ENCODE assay signal across 14 cellular contexts in the genomic region with DNA sequence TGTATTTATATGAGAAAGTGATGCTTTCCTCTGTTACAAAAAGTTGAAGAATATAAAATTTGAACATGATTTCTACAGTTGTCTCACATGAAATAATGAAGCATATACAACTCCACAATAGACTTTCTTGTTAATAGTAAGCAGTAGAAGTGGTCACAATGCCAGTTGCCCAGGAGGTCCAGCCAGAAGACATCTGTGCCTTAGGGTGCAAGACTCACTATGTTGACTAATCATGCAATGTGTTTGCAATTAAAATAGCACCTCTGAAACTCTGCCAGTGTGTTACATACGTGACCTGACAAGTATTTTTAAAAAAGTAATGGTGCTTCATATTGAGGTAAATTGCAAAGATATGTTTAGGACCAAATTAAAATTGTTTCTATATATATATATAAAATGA.
DNase-seq lines count a peak whose midpoint lies in the region; ATAC-seq and TF ChIP-seq lines count a peak whose summit lies in the region.
"Had no signal": no experiment of that assay in that cellular context is flagged by ENCODE, and none has a peak within 500 bp of the region (broad histone marks: within the 10 kb centered on the region; RNA-seq: fewer than 3 reads in every experiment).

No MANE protein-coding gene starts in this region.

- peaks cover 61% of the 10 kb centered on the region for H3K4me1 ChIP-seq in Karpas-422 (ENCODE audit: low read length)
- H3K4me1 ChIP-seq: BE2C had no signal

- no peaks in the 10 kb centered on the region for H3K79me2 ChIP-seq in Karpas-422 (ENCODE audit: low read length)
- no peaks in the 10 kb centered on the region for H3K79me2 ChIP-seq in SU-DHL-6 (ENCODE audit: insufficient read depth, low read length)

- H3K9ac ChIP-seq in Karpas-422 (ENCODE audit: low read length), result no peak overlapping the region
- no peak overlapping the region for H3K9ac ChIP-seq in SU-DHL-6 (ENCODE audit: low read length)

- ATAC-seq in HG03095 (IDR thresholded peaks at IDR 0.05; ENCODE audit: unreplicated experiment) (no peak), left lobe of liver (no peak)

- no peaks in the 10 kb centered on the region; the same call in 1 of the 2 replicates for H3F3A ChIP-seq in SU-DHL-6 (ENCODE audit: insufficient read depth)

- H3K9me3 ChIP-seq in Karpas-422 (ENCODE audit: low read length) (no peaks in the 10 kb centered on the region), SU-DHL-6 (ENCODE audit: insufficient read depth, low read length) (peaks cover 9% of the 10 kb centered on the region; the same call in 1 of the 2 replicates)
- H3K9me3 ChIP-seq: BE2C had no signal

- no peaks in the 10 kb centered on the region for H3K27me3 ChIP-seq in Karpas-422 (ENCODE audit: low read length)
- no peaks in the 10 kb centered on the region for H3K27me3 ChIP-seq in SU-DHL-6 (ENCODE audit: low read length)
- H3K27me3 ChIP-seq: BE2C had no signal

- no peaks in the 10 kb centered on the region for H4K20me1 ChIP-seq in Karpas-422 (ENCODE audit: insufficient read depth, low read depth, low read length)
- H4K20me1 ChIP-seq in SU-DHL-6 (ENCODE audit: low read depth, low read length), result no peaks in the 10 kb centered on the region

- no peak for TF ChIP-seq CTCF in SU-DHL-6 (IDR thresholded peaks at IDR 0.05; ENCODE audit: insufficient read depth, low read length, poor library complexity, severe bottlenecking)
- no peak for TF ChIP-seq CTCF in fibroblast of mammary gland (conservative IDR thresholded peaks at IDR 0.05; ENCODE audit: control insufficient read depth, insufficient read depth, low read depth, low read length)

- H2AFZ ChIP-seq in Karpas-422 (ENCODE audit: low read length) (peak overlapping the region; percentile 88; the same call in 1 of the 2 replicates), SU-DHL-6 (ENCODE audit: low read depth, low read length, severe bottlenecking) (peak overlapping the region; percentile 47)

- H3K27ac ChIP-seq in Karpas-422 (ENCODE audit: low read length) (peak overlapping the region; percentile 75), SU-DHL-6 (ENCODE audit: low read depth, low read length) (peak overlapping the region; percentile 55)
- H3K27ac ChIP-seq: C4-2B had no signal

- no peaks in the 10 kb centered on the region for H3K9me2 ChIP-seq in Karpas-422 (replicated peaks; ENCODE audit: insufficient read depth, low read length)
- H3K9me2 ChIP-seq in SU-DHL-6 (replicated peaks; ENCODE audit: insufficient read depth, low read length), result no peaks in the 10 kb centered on the region

- DNase-seq in GM04504 (ENCODE audit: low read depth) (peak; percentile 3), Karpas-422 (no peak), fibroblast of mammary gland (ENCODE audit: low read depth) (peak; percentile 10), NCI-H146 (lab: John Stamatoyannopoulos, UW) (no peak), left lobe of liver (ENCODE audit: low spot score) (no peak)
- DNase-seq: BE2C; CD4-positive, alpha-beta memory T cell; DND-41; GF-D8; H7; IMR-90 had no signal

- H3K4me3 ChIP-seq in Karpas-422 (ENCODE audit: low read length) (no peak overlapping the region), SU-DHL-6 (ENCODE audit: insufficient read depth, low read length, poor library complexity, severe bottlenecking) (no peak overlapping the region), fibroblast of mammary gland (ENCODE audit: control insufficient read depth, low read depth, low read length) (no peak overlapping the region)

- H3K4me2 ChIP-seq in Karpas-422 (ENCODE audit: low read depth, low read length, poor library complexity, severe bottlenecking) (no peak overlapping the region), SU-DHL-6 (ENCODE audit: low read depth, low read length, poor library complexity, severe bottlenecking) (peak overlapping the region; percentile 8)

- H3K36me3 ChIP-seq in Karpas-422 (ENCODE audit: insufficient read depth, low read length), result peaks cover 4% of the 10 kb centered on the region; the same call in 1 of the 2 replicates
- H3K36me3 ChIP-seq in SU-DHL-6 (ENCODE audit: low read length), result 0 out of 2 replicates have a peak, but pooled peaks cover 2% of the 10 kb centered on the region
- H3K36me3 ChIP-seq: BE2C had no signal

Comparison
In these comparisons a context has a peak if more than half of its experiments do, and no peak if none do; other contexts are left out.
1. DNase-seq: peak in GM04504 (single experiment) and fibroblast of mammary gland (single experiment); none in Karpas-422 (single experiment), NCI-H146 (single experiment) and left lobe of liver (single experiment).